In the genomic region with DNA sequence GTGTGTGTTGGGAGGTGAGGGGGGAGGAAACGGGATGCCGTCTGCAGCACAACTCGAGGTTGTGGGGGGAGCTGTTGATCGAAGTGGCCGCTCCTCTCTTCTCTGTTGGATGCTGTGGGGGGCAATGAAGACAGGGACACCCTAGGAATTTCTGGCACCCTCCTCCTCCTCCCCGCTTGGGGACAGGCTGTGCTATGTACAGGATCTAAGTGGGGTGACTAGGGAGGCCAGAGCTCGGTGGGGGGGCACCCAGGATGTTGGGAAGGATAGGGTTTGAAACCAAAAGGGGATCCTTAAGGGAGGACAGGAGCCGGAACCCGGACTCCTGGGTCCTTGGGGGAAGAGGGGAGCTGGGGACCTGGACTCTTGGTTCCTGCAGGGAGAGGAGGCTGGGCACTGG, we compare ENCODE assay signal across 2 cellular contexts.
TF ChIP-seq lines count a peak whose summit lies in the region.

No MANE protein-coding gene starts in this region.

TF ChIP-seq in A549, 52 proteins besides CTCF, POLR2A, EP300 and RAD21:
- TF ChIP-seq NPAS2 (CRISPR knock-in tag; IDR thresholded peaks at IDR 0.05; ENCODE audit: borderline replicate concordance) (no peak), SREBF2 (IDR thresholded peaks at IDR 0.05) (no peak), CEBPB (IDR thresholded peaks at IDR 0.05) (no peak), RNF2 (IDR thresholded peaks at IDR 0.05; ENCODE audit: borderline replicate concordance, low read depth) (no peak), BCL3 (IDR thresholded peaks at IDR 0.05) (no peak), CHD2 (IDR thresholded peaks at IDR 0.05; ENCODE audit: low read length, partially characterized antibody) (no peak), ATOH8 (CRISPR knock-in tag; IDR thresholded peaks at IDR 0.05; ENCODE audit: low read depth) (no peak), RFX5 (IDR thresholded peaks at IDR 0.05) (no peak), HOXB13 (CRISPR knock-in tag; IDR thresholded peaks at IDR 0.05; ENCODE audit: low read depth) (no peak), EHF (CRISPR knock-in tag; IDR thresholded peaks at IDR 0.05) (no peak), CHD4 (IDR thresholded peaks at IDR 0.05; ENCODE audit: borderline replicate concordance) (no peak), MAZ (IDR thresholded peaks at IDR 0.05; ENCODE audit: borderline replicate concordance, low read depth, low read length) (no peak), KDM1A (IDR thresholded peaks at IDR 0.05; ENCODE audit: low read depth) (no peak), CBX8 (IDR thresholded peaks at IDR 0.05) (no peak), TP53 (CRISPR knock-in tag; IDR thresholded peaks at IDR 0.05) (no peak), MAFK (IDR thresholded peaks at IDR 0.05; ENCODE audit: partially characterized antibody) (no peak), KDM5A (IDR thresholded peaks at IDR 0.05) (no peak)

TF ChIP-seq in GM12878, 131 proteins besides CTCF, POLR2A, EP300 and RAD21:
- TF ChIP-seq CHD4 (IDR thresholded peaks at IDR 0.05) (no peak), CBFB (IDR thresholded peaks at IDR 0.05; ENCODE audit: low read depth) (no peak), SUZ12 (IDR thresholded peaks at IDR 0.05; ENCODE audit: unreplicated experiment) (peak; percentile 73), RUNX3 (IDR thresholded peaks at IDR 0.05; ENCODE audit: low read length) (no peak)
- TF ChIP-seq, protein P1, sequence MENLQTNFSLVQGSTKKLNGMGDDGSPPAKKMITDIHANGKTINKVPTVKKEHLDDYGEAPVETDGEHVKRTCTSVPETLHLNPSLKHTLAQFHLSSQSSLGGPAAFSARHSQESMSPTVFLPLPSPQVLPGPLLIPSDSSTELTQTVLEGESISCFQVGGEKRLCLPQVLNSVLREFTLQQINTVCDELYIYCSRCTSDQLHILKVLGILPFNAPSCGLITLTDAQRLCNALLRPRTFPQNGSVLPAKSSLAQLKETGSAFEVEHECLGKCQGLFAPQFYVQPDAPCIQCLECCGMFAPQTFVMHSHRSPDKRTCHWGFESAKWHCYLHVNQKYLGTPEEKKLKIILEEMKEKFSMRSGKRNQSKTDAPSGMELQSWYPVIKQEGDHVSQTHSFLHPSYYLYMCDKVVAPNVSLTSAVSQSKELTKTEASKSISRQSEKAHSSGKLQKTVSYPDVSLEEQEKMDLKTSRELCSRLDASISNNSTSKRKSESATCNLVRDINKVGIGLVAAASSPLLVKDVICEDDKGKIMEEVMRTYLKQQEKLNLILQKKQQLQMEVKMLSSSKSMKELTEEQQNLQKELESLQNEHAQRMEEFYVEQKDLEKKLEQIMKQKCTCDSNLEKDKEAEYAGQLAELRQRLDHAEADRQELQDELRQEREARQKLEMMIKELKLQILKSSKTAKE (IDR thresholded peaks at IDR 0.05; ENCODE audit: low read depth, poor library complexity, severe bottlenecking), result no peak
